Comparison of ENCODE assay signal across 8 cellular contexts in the genomic region with DNA sequence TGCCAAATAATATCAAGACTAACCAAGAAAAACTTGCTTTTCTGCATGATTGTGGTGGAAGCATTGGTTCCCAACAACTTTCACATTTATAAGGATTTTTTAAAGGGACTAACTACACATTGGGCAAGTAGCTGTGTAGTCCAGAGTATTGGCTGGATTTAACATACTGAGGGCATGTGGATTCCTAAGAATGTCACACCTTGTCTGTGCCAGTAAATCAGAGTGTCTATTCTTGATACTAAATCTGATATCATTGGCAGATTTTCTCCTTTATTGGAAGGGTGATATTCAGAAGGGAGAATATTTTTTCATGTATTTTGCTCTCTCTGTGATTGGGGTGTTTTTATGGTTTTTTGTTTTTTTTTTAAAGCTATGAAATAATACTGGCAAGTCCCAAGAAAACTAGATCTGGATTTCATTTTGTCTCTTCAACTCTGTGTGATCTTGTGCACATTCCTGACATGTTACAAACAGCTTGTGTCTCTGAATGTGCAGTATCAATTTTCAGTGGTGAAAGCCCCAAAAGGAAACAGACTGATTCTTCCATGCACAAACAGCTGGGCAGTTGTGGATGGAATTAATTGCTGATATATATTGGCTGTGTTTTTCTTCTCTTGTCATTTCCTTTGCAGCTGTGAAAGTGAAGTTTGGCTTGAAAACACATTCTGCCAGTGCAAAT.
A peak's percentile ranks its signal among the peaks of the same experiment; 100 is the strongest.
DNase-seq lines count a peak whose midpoint lies in the region; ATAC-seq and TF ChIP-seq lines count a peak whose summit lies in the region.

No MANE protein-coding gene starts in this region.

- H3K27me3 Mint-ChIP-seq in T-helper 2 cell treated with Interferon-gamma antibody and Interleukin-4, amounts not matched to agents 5 μg/mL and 100 μg/mL, for 36 hours (ENCODE audit: low read depth) = no peaks in the 10 kb centered on the region
- no peaks in the 10 kb centered on the region for H3K27me3 Mint-ChIP-seq in activated naive CD8-positive, alpha-beta T cell treated with anti-CD3 and anti-CD28 coated beads, Interleukin-2, amount 50 U/mL, for 24 hours

- H3K9me3 ChIP-seq in right cardiac atrium (ENCODE audit: control insufficient read depth, low read length) (no peaks in the 10 kb centered on the region), testis (no peaks in the 10 kb centered on the region), mucosa of descending colon (no peaks in the 10 kb centered on the region)

- H3K27me3 ChIP-seq in right cardiac atrium (ENCODE audit: control insufficient read depth, insufficient read depth) = no peaks in the 10 kb centered on the region
- no peaks in the 10 kb centered on the region for H3K27me3 ChIP-seq in testis

- H3K4me1 ChIP-seq in right cardiac atrium (ENCODE audit: control insufficient read depth, insufficient read depth, low read length) = peaks cover 14% of the 10 kb centered on the region
- H3K4me1 ChIP-seq in testis = peaks cover 63% of the 10 kb centered on the region
- peaks cover 37% of the 10 kb centered on the region for H3K4me1 ChIP-seq in mucosa of descending colon (ENCODE audit: low read depth)

- no peaks in the 10 kb centered on the region for H3K9me3 Mint-ChIP-seq in T-helper 2 cell treated with Interferon-gamma antibody and Interleukin-4, amounts not matched to agents 5 μg/mL and 100 μg/mL, for 36 hours
- no peaks in the 10 kb centered on the region for H3K9me3 Mint-ChIP-seq in activated naive CD8-positive, alpha-beta T cell treated with anti-CD3 and anti-CD28 coated beads, Interleukin-2, amount 50 U/mL, for 24 hours

- H3K4me3 ChIP-seq in right cardiac atrium (ENCODE audit: low read length) (peak overlapping the region; percentile 10), testis (no peak overlapping the region), mucosa of descending colon (no peak overlapping the region)

- TF ChIP-seq CTCF in testis (IDR thresholded peaks at IDR 0.05) (no peak), mucosa of descending colon (IDR thresholded peaks at IDR 0.05) (no peak)

- DNase-seq in T-helper 2 cell treated with Interferon-gamma antibody and Interleukin-4, amounts not matched to agents 5 μg/mL and 100 μg/mL, for 36 hours (ENCODE audit: low spot score) = no peak
- DNase-seq in T-helper 2 cell = no peak
- no peak for DNase-seq in activated naive CD8-positive, alpha-beta T cell treated with anti-CD3 and anti-CD28 coated beads, Interleukin-2, amount 50 U/mL, for 24 hours
- DNase-seq in right cardiac atrium = no peak
- DNase-seq in testis = no peak
- no peak for DNase-seq in iPS-NIHi7 (ENCODE audit: extremely low spot score)
- DNase-seq in mucosa of descending colon = no peak
- no peak for DNase-seq in putamen (ENCODE audit: low spot score)

- H3K27ac Mint-ChIP-seq in T-helper 2 cell treated with Interferon-gamma antibody and Interleukin-4, amounts not matched to agents 5 μg/mL and 100 μg/mL, for 36 hours = peak overlapping the region; percentile 76
- H3K27ac Mint-ChIP-seq in activated naive CD8-positive, alpha-beta T cell treated with anti-CD3 and anti-CD28 coated beads, Interleukin-2, amount 50 U/mL, for 24 hours = peak overlapping the region; percentile 62

- no peak for ATAC-seq in activated naive CD8-positive, alpha-beta T cell treated with anti-CD3 and anti-CD28 coated beads, Interleukin-2, amount 50 U/mL, for 24 hours
- ATAC-seq in right cardiac atrium (peak; percentile 41 to 59), mucosa of descending colon (no peak)

- peak overlapping the region; percentile 67 for H3K27ac ChIP-seq in right cardiac atrium (ENCODE audit: low read length)
- H3K27ac ChIP-seq in testis = peak overlapping the region; percentile 14 to 39

- H3K36me3 Mint-ChIP-seq in T-helper 2 cell treated with Interferon-gamma antibody and Interleukin-4, amounts not matched to agents 5 μg/mL and 100 μg/mL, for 36 hours (ENCODE audit: low read depth) = peaks cover 26% of the 10 kb centered on the region
- no peaks in the 10 kb centered on the region for H3K36me3 Mint-ChIP-seq in activated naive CD8-positive, alpha-beta T cell treated with anti-CD3 and anti-CD28 coated beads, Interleukin-2, amount 50 U/mL, for 24 hours (ENCODE audit: low read depth)

- intact Hi-C loops in right cardiac atrium (cut with DNase I) = loop anchor here in 2 of 4 donors (10.0 kb wide), 2 partner anchors 60 to 180 kb away; no protein-coding TSS in a partner anchor
- intact Hi-C loops in testis (cut with DNase I; ENCODE audit: low total_unique reads) = no loop called here
- intact Hi-C loops in mucosa of descending colon (cut with DNase I, micrococcal nuclease) = no loop called here

- TF ChIP-seq POLR2A in testis (IDR thresholded peaks at IDR 0.05) = no peak

- no peaks in the 10 kb centered on the region for H3K36me3 ChIP-seq in testis (ENCODE audit: low read depth, missing control alignments)
- no peaks in the 10 kb centered on the region for H3K36me3 ChIP-seq in mucosa of descending colon (ENCODE audit: low read depth)

- peak overlapping the region; percentile 56 for H3K4me3 Mint-ChIP-seq in T-helper 2 cell treated with Interferon-gamma antibody and Interleukin-4, amounts not matched to agents 5 μg/mL and 100 μg/mL, for 36 hours
- peak overlapping the region; percentile 24 for H3K4me3 Mint-ChIP-seq in activated naive CD8-positive, alpha-beta T cell treated with anti-CD3 and anti-CD28 coated beads, Interleukin-2, amount 50 U/mL, for 24 hours

- H3K4me1 Mint-ChIP-seq in T-helper 2 cell treated with Interferon-gamma antibody and Interleukin-4, amounts not matched to agents 5 μg/mL and 100 μg/mL, for 36 hours (ENCODE audit: low read depth) = peaks cover 74% of the 10 kb centered on the region
- H3K4me1 Mint-ChIP-seq in activated naive CD8-positive, alpha-beta T cell treated with anti-CD3 and anti-CD28 coated beads, Interleukin-2, amount 50 U/mL, for 24 hours = peaks cover 89% of the 10 kb centered on the region

Comparison
In these comparisons a context has a peak if more than half of its experiments do, and no peak if none do; other contexts are left out.
1. ATAC-seq: peak in right cardiac atrium (2 of 2); none in activated naive CD8-positive, alpha-beta T cell treated with anti-CD3 and anti-CD28 coated beads, Interleukin-2, amount 50 U/mL, for 24 hours (single experiment) and mucosa of descending colon (single experiment).